Comparison of ENCODE assay signal across 15 cellular contexts in the genomic region with DNA sequence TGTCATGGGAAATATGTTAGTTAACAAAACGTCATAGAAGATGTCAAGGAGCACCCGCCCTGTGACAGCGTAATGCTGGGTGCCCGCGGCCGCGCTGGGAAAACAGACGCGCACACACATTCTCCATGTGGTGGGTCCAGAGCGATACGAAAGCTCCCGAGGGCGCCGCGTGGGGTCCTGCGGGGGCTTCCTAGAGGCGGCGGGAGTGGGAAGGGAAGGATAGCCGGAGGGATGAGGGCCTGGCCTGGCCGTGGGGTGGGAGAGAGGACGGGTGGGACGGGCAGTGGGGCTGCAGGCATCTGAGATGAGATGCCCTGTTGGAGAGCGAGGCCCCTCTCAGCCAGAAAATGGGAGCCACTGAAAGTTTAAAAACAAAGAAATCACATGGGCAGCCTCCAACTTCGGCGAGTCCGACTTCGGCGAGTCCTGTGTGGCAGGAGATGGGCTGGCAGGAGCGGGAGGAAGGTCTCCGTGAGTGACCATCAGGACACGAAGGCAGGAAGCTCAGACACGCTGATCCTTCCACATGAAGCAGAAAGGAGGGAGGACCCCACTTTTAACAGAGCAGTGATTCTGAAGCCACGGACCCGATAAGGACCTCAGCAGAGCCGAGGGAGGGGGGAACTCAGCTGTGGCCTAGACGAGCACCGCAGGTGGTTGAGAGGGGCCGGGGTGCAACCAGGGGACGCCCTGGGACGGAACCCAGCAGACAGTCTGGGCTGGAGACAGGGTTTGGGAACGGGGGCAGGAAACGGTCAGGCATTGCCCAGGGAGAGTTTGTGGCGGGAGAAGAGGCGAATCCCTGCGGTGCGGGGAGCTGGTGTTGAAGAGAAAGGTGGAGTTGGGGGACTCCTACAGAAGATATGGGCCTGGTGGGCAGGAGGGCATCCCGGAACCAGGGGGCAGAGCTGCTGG.
"Had no signal": no experiment of that assay in that cellular context is flagged by ENCODE, and none has a peak within 500 bp of the region (broad histone marks: within the 10 kb centered on the region; RNA-seq: fewer than 3 reads in every experiment).

No MANE protein-coding gene starts in this region.

- H3K27me3 ChIP-seq: adrenal gland had no signal

- H3K36me3 ChIP-seq: adrenal gland, left ventricle myocardium inferior, prostate gland, WERI-Rb-1 had no signal

- H3K4me3 ChIP-seq: adrenal gland, left ventricle myocardium inferior, prostate gland, smooth muscle cell had no signal

- H3K27ac ChIP-seq: adrenal gland, left ventricle myocardium inferior, prostate gland, WERI-Rb-1 had no signal

- H3K9me3 ChIP-seq: adrenal gland, left ventricle myocardium inferior, prostate gland had no signal

- H3K27me3 Mint-ChIP-seq: stimulated activated naive CD8-positive, alpha-beta T cell treated with anti-CD3 and anti-CD28 coated beads, Interleukin-15, Interleukin-2, amounts not matched to agents 100 ng/mL and 50 ng/mL, for 24 hours had no signal

- H3K27ac Mint-ChIP-seq: activated CD4-positive, alpha-beta memory T cell treated with anti-CD3 and anti-CD28 coated beads for 36 hours; activated CD4-positive, alpha-beta T cell treated with anti-CD3 and anti-CD28 coated beads for 36 hours; activated naive CD4-positive, alpha-beta T cell treated with anti-CD3 and anti-CD28 coated beads, Interleukin-2, amount 50 U/mL, for 24 hours; memory B cell; naive thymus-derived CD8-positive, alpha-beta T cell; stimulated activated naive CD8-positive, alpha-beta T cell treated with anti-CD3 and anti-CD28 coated beads, Interleukin-15, Interleukin-2, amounts not matched to agents 100 ng/mL and 50 ng/mL, for 24 hours had no signal

- H3K4me1 Mint-ChIP-seq: activated CD4-positive, alpha-beta T cell treated with anti-CD3 and anti-CD28 coated beads for 36 hours; activated naive CD4-positive, alpha-beta T cell treated with anti-CD3 and anti-CD28 coated beads, Interleukin-2, amount 50 U/mL, for 24 hours; memory B cell had no signal

- H3K4me3 Mint-ChIP-seq: activated CD4-positive, alpha-beta memory T cell treated with anti-CD3 and anti-CD28 coated beads for 36 hours; activated CD4-positive, alpha-beta T cell treated with anti-CD3 and anti-CD28 coated beads for 36 hours; activated naive CD4-positive, alpha-beta T cell treated with anti-CD3 and anti-CD28 coated beads, Interleukin-2, amount 50 U/mL, for 24 hours; memory B cell; naive thymus-derived CD8-positive, alpha-beta T cell; stimulated activated naive CD8-positive, alpha-beta T cell treated with anti-CD3 and anti-CD28 coated beads, Interleukin-15, Interleukin-2, amounts not matched to agents 100 ng/mL and 50 ng/mL, for 24 hours had no signal

- DNase-seq: activated CD4-positive, alpha-beta memory T cell treated with anti-CD3 and anti-CD28 coated beads for 36 hours; activated CD4-positive, alpha-beta T cell treated with anti-CD3 and anti-CD28 coated beads for 36 hours; activated effector memory CD4-positive, alpha-beta T cell treated with anti-CD3 and anti-CD28 coated beads, Interleukin-2, amount 50 U/mL, for 16 hours; activated T-cell treated with anti-CD3 and anti-CD28 coated beads, Interleukin-2, amount 50 U/mL, for 48 hours; left ventricle myocardium inferior; naive thymus-derived CD8-positive, alpha-beta T cell; WERI-Rb-1 had no signal

- ATAC-seq: activated CD4-positive, alpha-beta T cell treated with anti-CD3 and anti-CD28 coated beads for 36 hours; esophagus mucosa; naive thymus-derived CD8-positive, alpha-beta T cell; right cardiac atrium had no signal

- H3K9me3 Mint-ChIP-seq: activated CD4-positive, alpha-beta memory T cell treated with anti-CD3 and anti-CD28 coated beads for 36 hours; activated naive CD4-positive, alpha-beta T cell treated with anti-CD3 and anti-CD28 coated beads, Interleukin-2, amount 50 U/mL, for 24 hours; memory B cell; naive thymus-derived CD8-positive, alpha-beta T cell; stimulated activated naive CD8-positive, alpha-beta T cell treated with anti-CD3 and anti-CD28 coated beads, Interleukin-15, Interleukin-2, amounts not matched to agents 100 ng/mL and 50 ng/mL, for 24 hours had no signal

- H3K36me3 Mint-ChIP-seq: activated CD4-positive, alpha-beta memory T cell treated with anti-CD3 and anti-CD28 coated beads for 36 hours; activated naive CD4-positive, alpha-beta T cell treated with anti-CD3 and anti-CD28 coated beads, Interleukin-2, amount 50 U/mL, for 24 hours; memory B cell; naive thymus-derived CD8-positive, alpha-beta T cell had no signal

- H3K4me2 ChIP-seq: smooth muscle cell had no signal

- H3K4me1 ChIP-seq: adrenal gland, left ventricle myocardium inferior had no signal
